Comparison of ENCODE assay signal across 15 cellular contexts in the genomic region with DNA sequence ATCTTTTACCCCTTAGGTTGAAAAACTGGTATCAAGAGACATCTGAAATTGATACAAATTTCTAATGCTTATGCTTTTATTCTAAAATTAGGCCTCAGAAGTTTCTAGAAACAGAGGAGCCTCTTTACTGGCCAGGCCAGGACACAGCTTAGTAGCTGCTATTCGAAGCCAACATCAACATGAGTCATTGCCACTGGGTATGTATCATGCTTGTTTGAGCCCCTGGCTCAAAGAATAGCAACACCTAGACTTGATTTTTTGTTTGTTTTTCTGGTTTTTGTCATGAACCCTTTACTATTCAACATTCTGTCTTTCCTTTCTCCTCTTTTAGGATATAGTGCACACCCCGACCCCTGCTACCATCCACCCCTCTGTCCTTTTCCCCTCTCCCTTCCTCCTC.
A peak's percentile ranks its signal among the peaks of the same experiment; 100 is the strongest.
DNase-seq lines count a peak whose midpoint lies in the region; ATAC-seq and TF ChIP-seq lines count a peak whose summit lies in the region.
"Had no signal": no experiment of that assay in that cellular context is flagged by ENCODE, and none has a peak within 500 bp of the region (broad histone marks: within the 10 kb centered on the region; RNA-seq: fewer than 3 reads in every experiment).

No MANE protein-coding gene starts in this region.

- no peak for ATAC-seq in stimulated activated naive B cell treated with anti-CD40 and anti-IgM and Interleukin-4, amounts not matched to agents 10 μg/mL and 1 μg/mL and 100 μg/mL, for 72 hours (replicated peaks)
- ATAC-seq: lower lobe of right lung had no signal

- no peak overlapping the region for H3K4me3 Mint-ChIP-seq in stimulated activated naive B cell treated with anti-CD40 and anti-IgM and Interleukin-4, amounts not matched to agents 10 μg/mL and 1 μg/mL and 100 μg/mL, for 72 hours
- no peak overlapping the region for H3K4me3 Mint-ChIP-seq in mesothelial cell of epicardium
- H3K4me3 Mint-ChIP-seq: H9 had no signal

- no peaks in the 10 kb centered on the region for H3K36me3 Mint-ChIP-seq in stimulated activated naive B cell treated with anti-CD40 and anti-IgM and Interleukin-4, amounts not matched to agents 10 μg/mL and 1 μg/mL and 100 μg/mL, for 72 hours
- H3K36me3 Mint-ChIP-seq in mesothelial cell of epicardium, result no peaks in the 10 kb centered on the region

- no peaks in the 10 kb centered on the region for H3K9me3 Mint-ChIP-seq in stimulated activated naive B cell treated with anti-CD40 and anti-IgM and Interleukin-4, amounts not matched to agents 10 μg/mL and 1 μg/mL and 100 μg/mL, for 72 hours
- H3K9me3 Mint-ChIP-seq in mesothelial cell of epicardium, result no peaks in the 10 kb centered on the region
- H3K9me3 Mint-ChIP-seq: H9 had no signal

- TF ChIP-seq CTCF in brain microvascular endothelial cell (IDR thresholded peaks at IDR 0.05; ENCODE audit: low read depth, low read length, missing control alignments), result no peak
- TF ChIP-seq CTCF in mesothelial cell of epicardium (IDR thresholded peaks at IDR 0.05; ENCODE audit: unreplicated experiment), result no peak

- peaks cover 18 to 28% of the 10 kb centered on the region in 2 donors for H3K27me3 Mint-ChIP-seq in stimulated activated naive B cell treated with anti-CD40 and anti-IgM and Interleukin-4, amounts not matched to agents 10 μg/mL and 1 μg/mL and 100 μg/mL, for 72 hours
- peaks cover 14% of the 10 kb centered on the region for H3K27me3 Mint-ChIP-seq in mesothelial cell of epicardium (ENCODE audit: low read depth)

- H3K27ac ChIP-seq in brain microvascular endothelial cell, result no peak overlapping the region
- H3K27ac ChIP-seq: lower lobe of right lung, neutrophil had no signal

- no peak overlapping the region for H3K27ac Mint-ChIP-seq in stimulated activated naive B cell treated with anti-CD40 and anti-IgM and Interleukin-4, amounts not matched to agents 10 μg/mL and 1 μg/mL and 100 μg/mL, for 72 hours
- H3K27ac Mint-ChIP-seq in mesothelial cell of epicardium, result no peak overlapping the region
- H3K27ac Mint-ChIP-seq: H9 had no signal

- H3K36me3 ChIP-seq in brain microvascular endothelial cell (replicated peaks), result no peaks in the 10 kb centered on the region
- H3K36me3 ChIP-seq: lower lobe of right lung, neutrophil had no signal

- H3K27me3 ChIP-seq in brain microvascular endothelial cell (replicated peaks), result no peaks in the 10 kb centered on the region
- H3K27me3 ChIP-seq: neutrophil had no signal

- peaks cover 13 to 16% of the 10 kb centered on the region in 2 donors for H3K4me1 Mint-ChIP-seq in stimulated activated naive B cell treated with anti-CD40 and anti-IgM and Interleukin-4, amounts not matched to agents 10 μg/mL and 1 μg/mL and 100 μg/mL, for 72 hours
- peaks cover 14% of the 10 kb centered on the region for H3K4me1 Mint-ChIP-seq in mesothelial cell of epicardium

- in situ Hi-C loops in ACHN (cut with HindIII; ENCODE audit: low pct_ligation_motif_present, low pct_unique_long_range_greater_than_20kb, low sequenced_read_pairs) (no loop called here), brain microvascular endothelial cell (cut with HindIII; ENCODE audit: low pct_ligation_motif_present, low sequenced_read_pairs) (no loop called here)

- peak; percentile 14 for DNase-seq in ACHN
- DNase-seq in HT1080 (ENCODE audit: low read depth), result peak; percentile 65
- DNase-seq in brain microvascular endothelial cell, result peak; percentile 83
- DNase-seq in hepatic stellate cell (ENCODE audit: low spot score), result peak; percentile 12
- DNase-seq in stimulated activated naive B cell treated with anti-CD40 and anti-IgM and Interleukin-4, amounts not matched to agents 10 μg/mL and 1 μg/mL and 100 μg/mL, for 72 hours, result no peak
- no peak for DNase-seq in mesothelial cell of epicardium (ENCODE audit: low spot score in 2 of 2, unreplicated experiment in 2 of 2)
- DNase-seq in activated naive CD4-positive, alpha-beta T cell (lab: John Stamatoyannopoulos, UW), result no peak
- no peak for DNase-seq in activated T-cell treated with anti-CD3 and anti-CD28 coated beads, Interleukin-2, amount 50 U/mL, for 1 hour
- DNase-seq: activated CD8-positive, alpha-beta memory T cell treated with anti-CD3 and anti-CD28 coated beads for 24 hours; H9; head of caudate nucleus; lower lobe of right lung; NCI-H1930; stimulated activated CD4-positive, alpha-beta T cell treated with anti-CD3 and anti-CD28 coated beads, Interleukin-12 subunit alpha, Interleukin-12 subunit beta, amount 100 ng/mL, for 4 hours had no signal

- H3K4me3 ChIP-seq in brain microvascular endothelial cell (ENCODE audit: low read depth, low read length), result no peak overlapping the region
- H3K4me3 ChIP-seq: lower lobe of right lung had no signal

Comparison
In these comparisons a context has a peak if more than half of its experiments do, and no peak if none do; other contexts are left out.
1. DNase-seq: peak in ACHN (single experiment), HT1080 (single experiment), brain microvascular endothelial cell (single experiment) and hepatic stellate cell (single experiment); none in stimulated activated naive B cell treated with anti-CD40 and anti-IgM and Interleukin-4, amounts not matched to agents 10 μg/mL and 1 μg/mL and 100 μg/mL, for 72 hours (single experiment), mesothelial cell of epicardium (0 of 2), activated naive CD4-positive, alpha-beta T cell (0 of 4) and activated T-cell treated with anti-CD3 and anti-CD28 coated beads, Interleukin-2, amount 50 U/mL, for 1 hour (single experiment).